13 cellular contexts compared by ENCODE assay signal in genomic region chr16:9123401-9123800, GRCh38. TPM values are rescaled to one million over a fixed set of nuclear protein-coding genes. Genes with fewer than 3 reads are reported as not detected.
DNase-seq lines count a peak whose midpoint lies in the region; TF ChIP-seq lines count a peak whose summit lies in the region.
"Had no signal": no experiment of that assay in that cellular context is flagged by ENCODE, and none has a peak within 500 bp of the region (broad histone marks: within the 10 kb centered on the region; RNA-seq: fewer than 3 reads in every experiment).

No MANE protein-coding gene starts in this region.

- no peak overlapping the region for H3K4me2 ChIP-seq in osteoblast (ENCODE audit: insufficient read depth, low read length)

- peak overlapping the region in 3 of 4 donors; percentile 45 to 70 (median 47) for H3K4me3 Mint-ChIP-seq in IgD-negative memory B cell

- no peak for TF ChIP-seq CTCF in C4-2B (conservative IDR thresholded peaks at IDR 0.05)
- no peak for TF ChIP-seq CTCF in breast epithelium (IDR thresholded peaks at IDR 0.05)
- no peak for TF ChIP-seq CTCF in osteoblast (IDR thresholded peaks at IDR 0.05; ENCODE audit: extremely low read depth, low read depth, low read length)
- TF ChIP-seq CTCF in coronary artery (IDR thresholded peaks at IDR 0.05), result no peak

- H4K20me1 ChIP-seq in osteoblast (ENCODE audit: insufficient read depth, low read length), result peaks cover 88% of the 10 kb centered on the region

- intact Hi-C loops in breast epithelium (cut with DNase I; ENCODE audit: low total_unique reads), result no loop called here

- no peaks in the 10 kb centered on the region for H3K9me3 Mint-ChIP-seq in IgD-negative memory B cell
- H3K9me3 Mint-ChIP-seq: activated T-helper 2 cell treated with anti-CD3 and anti-CD28 coated beads, Interferon-gamma antibody, Interleukin-2, Interleukin-4, amounts not matched to agents 10 μg/mL and 5 μg/mL and 100 μg/mL, durations not matched to agents 14 hours and 24 hours and 36 hours had no signal

- no peak overlapping the region for H2AFZ ChIP-seq in osteoblast (ENCODE audit: low read length)

- no peaks in the 10 kb centered on the region for H3K27me3 ChIP-seq in breast epithelium
- no peaks in the 10 kb centered on the region for H3K27me3 ChIP-seq in osteoblast (ENCODE audit: insufficient read depth, low read length)
- H3K27me3 ChIP-seq: dorsolateral prefrontal cortex, testis had no signal

- H3K27ac Mint-ChIP-seq in IgD-negative memory B cell, result peak overlapping the region; percentile 73 to 93 (median 83)
- H3K27ac Mint-ChIP-seq: activated T-helper 2 cell treated with anti-CD3 and anti-CD28 coated beads, Interferon-gamma antibody, Interleukin-2, Interleukin-4, amounts not matched to agents 10 μg/mL and 5 μg/mL and 100 μg/mL, durations not matched to agents 14 hours and 24 hours and 36 hours had no signal

- no peaks in the 10 kb centered on the region for H3K27me3 Mint-ChIP-seq in IgD-negative memory B cell

- H3K4me1 Mint-ChIP-seq in IgD-negative memory B cell, result peaks cover 39 to 47% (median 41%) of the 10 kb centered on the region in 3 donors

- no peak for DNase-seq in breast epithelium (ENCODE audit: low spot score in 2 of 2)
- no peak for DNase-seq in osteoblast (ENCODE audit: insufficient read length, low spot score, missing footprints)
- no peak for DNase-seq in coronary artery (ENCODE audit: low spot score)
- DNase-seq in RPMI8226, result no peak
- DNase-seq in stimulated activated CD4-positive, alpha-beta T cell treated with anti-CD3 and anti-CD28 coated beads, Interleukin-2, amount 100 ng/mL, for 48 hours, result no peak
- no peak for DNase-seq in NCI-H82 (lab: John Stamatoyannopoulos, UW)
- DNase-seq: activated CD4-positive, alpha-beta T cell treated with anti-CD3 and anti-CD28 coated beads, Interleukin-2, amount 50 U/mL, for 1 hour; NCI-H1930; testis had no signal

- H3K36me3 ChIP-seq in breast epithelium, result no peaks in the 10 kb centered on the region
- H3K36me3 ChIP-seq in osteoblast (ENCODE audit: insufficient read depth, low read length), result peaks cover 36% of the 10 kb centered on the region

- TF ChIP-seq POLR2A in breast epithelium (IDR thresholded peaks at IDR 0.05), result no peak

- peaks cover 80% of the 10 kb centered on the region for H3K79me2 ChIP-seq in osteoblast (ENCODE audit: insufficient read depth, low read length)

- no peaks in the 10 kb centered on the region for H3K9me3 ChIP-seq in breast epithelium
- no peaks in the 10 kb centered on the region for H3K9me3 ChIP-seq in osteoblast (ENCODE audit: low read depth, low read length)
- H3K9me3 ChIP-seq: testis had no signal

- H3K4me1 ChIP-seq in breast epithelium (peaks cover 4 to 7% of the 10 kb centered on the region in 2 donors), osteoblast (ENCODE audit: insufficient read depth, low read length) (peaks cover 48% of the 10 kb centered on the region)
- H3K4me1 ChIP-seq: testis had no signal

- H3K4me3 ChIP-seq in breast epithelium (no peak overlapping the region), osteoblast (ENCODE audit: insufficient read depth, low read length) (no peak overlapping the region), coronary artery (no peak overlapping the region)
- H3K4me3 ChIP-seq: dorsolateral prefrontal cortex, testis had no signal

- H3K36me3 Mint-ChIP-seq in IgD-negative memory B cell, result peaks cover 4% of the 10 kb centered on the region

- H3K27ac ChIP-seq in C4-2B (peak overlapping the region; percentile 68), breast epithelium (peak overlapping the region; percentile 26 to 79), osteoblast (ENCODE audit: low read depth, low read length) (peak overlapping the region; percentile 5), coronary artery (peak overlapping the region in 1 of 2 donors; percentile 26)
- H3K27ac ChIP-seq: dorsolateral prefrontal cortex, testis had no signal

RNA-seq across cellular contexts. Expression of gene HAPSTR1, which starts 32.0 kb away (rescaled TPM):
- polyA plus RNA-seq in IgD-negative memory B cell, result 20.2 TPM
- total RNA-seq in breast epithelium (10 to 100 TPM; 39.0 to 63.5 (median 50.1) TPM), osteoblast (86.3 and 93.4 TPM in 2 replicates)
